In the genomic region with DNA sequence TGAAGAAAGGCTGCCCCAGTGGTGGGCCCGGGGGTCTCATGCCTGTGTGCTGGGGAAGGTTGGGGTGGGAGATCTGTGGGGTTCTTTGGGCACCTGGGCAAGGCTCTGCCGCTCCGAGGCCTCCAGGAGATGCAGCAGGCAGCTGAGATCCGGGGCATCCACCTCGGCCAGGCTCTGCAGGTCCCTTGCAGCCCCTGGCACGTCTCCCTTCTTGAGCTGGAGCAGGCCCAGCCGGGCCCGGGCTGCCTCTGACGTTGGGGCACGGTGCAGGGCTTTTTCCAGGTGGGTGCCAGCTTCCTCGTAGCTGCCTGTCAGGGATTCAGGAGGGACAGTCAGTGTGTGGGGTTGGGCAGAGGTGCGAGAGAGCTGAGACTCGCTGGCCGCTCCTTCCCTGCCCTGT, we compare ENCODE assay signal across 1 cellular context.
TF ChIP-seq lines count a peak whose summit lies in the region.

No MANE protein-coding gene starts in this region.

TF ChIP-seq in IMR-90, 13 proteins besides CTCF, POLR2A, EP300 and RAD21:
- TF ChIP-seq CHD1 (IDR thresholded peaks at IDR 0.05; ENCODE audit: low read depth, low read length) (no peak), USF2 (IDR thresholded peaks at IDR 0.05; ENCODE audit: low read depth, low read length) (no peak), RFX5 (IDR thresholded peaks at IDR 0.05; ENCODE audit: low read depth, low read length) (no peak), MXI1 (IDR thresholded peaks at IDR 0.05; ENCODE audit: borderline replicate concordance, low read depth, low read length) (no peak), MAZ (IDR thresholded peaks at IDR 0.05; ENCODE audit: borderline replicate concordance, low read depth, low read length) (no peak), MAFK (IDR thresholded peaks at IDR 0.05; ENCODE audit: low read depth, low read length) (no peak), CEBPB (IDR thresholded peaks at IDR 0.05; ENCODE audit: low read depth, low read length) (no peak), RCOR1 (IDR thresholded peaks at IDR 0.05; ENCODE audit: insufficient replicate concordance, low read length) (no peak), NFE2L2 (IDR thresholded peaks at IDR 0.05; ENCODE audit: low read depth, low read length) (no peak), SMC3 (IDR thresholded peaks at IDR 0.05; ENCODE audit: low read depth, low read length) (no peak), BHLHE40 (IDR thresholded peaks at IDR 0.05; ENCODE audit: low read depth, low read length) (no peak), ELK1 (IDR thresholded peaks at IDR 0.05; ENCODE audit: borderline replicate concordance, low read depth, low read length) (no peak), FOS (IDR thresholded peaks at IDR 0.05; ENCODE audit: low read depth, low read length) (no peak)
TF ChIP-seq in IMR-90: peak in this region for 0.
